In the genomic region with DNA sequence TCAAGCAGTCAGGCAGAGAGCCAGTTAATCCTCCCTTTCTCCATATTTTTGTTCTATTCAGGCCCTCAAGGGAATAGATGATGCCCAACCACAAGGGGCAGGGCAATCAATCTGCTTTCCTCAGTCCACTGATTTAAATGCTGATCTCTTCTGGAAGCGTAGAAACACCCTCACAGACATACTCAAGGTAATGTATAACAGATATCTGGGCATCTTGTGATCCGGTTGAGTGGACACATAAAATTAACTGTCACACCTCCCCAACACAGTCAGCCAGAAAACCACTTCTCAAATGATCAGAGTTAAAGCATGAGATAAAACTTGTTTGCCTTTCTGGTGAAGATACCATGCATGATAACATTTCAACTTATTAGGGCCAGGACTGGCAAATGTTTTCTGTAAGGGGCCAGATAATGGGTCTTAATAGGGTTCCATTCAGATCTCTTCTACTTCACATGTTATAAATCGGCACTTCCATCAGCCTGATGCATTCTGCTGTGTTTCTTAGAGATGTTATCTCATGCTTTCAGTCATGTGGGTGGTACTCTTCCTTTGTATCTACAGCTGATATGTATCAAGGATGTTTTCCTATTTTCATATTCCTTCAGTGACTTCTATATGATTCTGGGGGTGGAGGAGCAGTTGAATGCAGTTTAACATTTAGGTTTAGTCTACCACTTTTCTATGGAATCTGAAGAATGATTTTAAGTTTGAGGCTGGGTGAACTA, we compare ENCODE assay signal across 24 cellular contexts. TPM values are rescaled to one million over a fixed set of nuclear protein-coding genes. Genes with fewer than 3 reads are reported as not detected.
DNase-seq lines count a peak whose midpoint lies in the region; ATAC-seq and TF ChIP-seq lines count a peak whose summit lies in the region.
"Had no signal": no experiment of that assay in that cellular context is flagged by ENCODE, and none has a peak within 500 bp of the region (broad histone marks: within the 10 kb centered on the region; RNA-seq: fewer than 3 reads in every experiment).

No MANE protein-coding gene starts in this region.

- peak; percentile 58 for ATAC-seq in GM18909 (IDR thresholded peaks at IDR 0.05; ENCODE audit: poor library complexity, unreplicated experiment)
- ATAC-seq in omental fat pad (ENCODE audit: low FRiP score) = no peak
- ATAC-seq in HG02798 (IDR thresholded peaks at IDR 0.05; ENCODE audit: poor library complexity, unreplicated experiment) = no peak
- ATAC-seq: naive thymus-derived CD8-positive, alpha-beta T cell; T-helper 17 cell; WTC11 had no signal

- H3K4me3 ChIP-seq in endodermal cell (ENCODE audit: low read length) = no peak overlapping the region
- H3K4me3 ChIP-seq in osteoblast (ENCODE audit: insufficient read depth, low read length) = no peak overlapping the region

- H3K9ac ChIP-seq in endodermal cell (ENCODE audit: extremely low read depth, low read length, poor library complexity, severe bottlenecking) = no peak overlapping the region

- H3K27me3 Mint-ChIP-seq in endodermal cell (ENCODE audit: insufficient read depth) = peaks cover 2% of the 10 kb centered on the region
- H3K27me3 Mint-ChIP-seq: activated CD4-positive, alpha-beta memory T cell treated with anti-CD3 and anti-CD28 coated beads for 36 hours; central memory CD8-positive, alpha-beta T cell; memory B cell; naive thymus-derived CD8-positive, alpha-beta T cell; T-helper 17 cell had no signal

- no peaks in the 10 kb centered on the region for H3K79me2 ChIP-seq in osteoblast (ENCODE audit: insufficient read depth, low read length)

- DNase-seq in NCI-H187 treated with DMSO at 0.1 percent for 48 hours (lab: John Stamatoyannopoulos, UW) (peak; percentile 43), endodermal cell (no peak), osteoblast (ENCODE audit: insufficient read length, low spot score, missing footprints) (peak; percentile 52), omental fat pad (ENCODE audit: low spot score) (no peak), A172 (ENCODE audit: low spot score) (no peak)
- DNase-seq in activated CD8-positive, alpha-beta memory T cell treated with anti-CD3 and anti-CD28 coated beads, Interleukin-2, amount 50 U/mL, for 48 hours = no peak
- DNase-seq: activated CD4-positive, alpha-beta memory T cell treated with anti-CD3 and anti-CD28 coated beads for 36 hours; activated naive CD4-positive, alpha-beta T cell; activated T-cell treated with anti-CD3 and anti-CD28 coated beads, Interleukin-2, amount 50 U/mL, for 1 hour; COR-L47; H7; hypothalamus; naive thymus-derived CD8-positive, alpha-beta T cell; NCI-H2081 treated with DMSO at 0.1 percent for 48 hours; SHP77 treated with DMSO at 0.1 percent for 48 hours; stimulated activated CD4-positive, alpha-beta T cell treated with anti-CD3 and anti-CD28 coated beads, Interleukin-1b, Interleukin-23, amount 100 ng/mL, for 48 hours; stimulated activated naive CD4-positive, alpha-beta T cell; T-helper 17 cell had no signal

- H3K4me2 ChIP-seq in osteoblast (ENCODE audit: insufficient read depth, low read length) = no peak overlapping the region

- peaks cover 10% of the 10 kb centered on the region for H3K9me3 Mint-ChIP-seq in endodermal cell

- H3K36me3 ChIP-seq in endodermal cell (ENCODE audit: control insufficient read depth, insufficient read depth, low read length) (no peaks in the 10 kb centered on the region), osteoblast (ENCODE audit: insufficient read depth, low read length) (no peaks in the 10 kb centered on the region)

- no peaks in the 10 kb centered on the region for H3K36me3 Mint-ChIP-seq in endodermal cell (ENCODE audit: low read depth)
- H3K36me3 Mint-ChIP-seq: activated CD4-positive, alpha-beta memory T cell treated with anti-CD3 and anti-CD28 coated beads for 36 hours; memory B cell; naive thymus-derived CD8-positive, alpha-beta T cell; WTC11 had no signal

- no peaks in the 10 kb centered on the region for H4K20me1 ChIP-seq in osteoblast (ENCODE audit: insufficient read depth, low read length)

- H3K4me3 Mint-ChIP-seq in endodermal cell = no peak overlapping the region
- H3K4me3 Mint-ChIP-seq: activated CD4-positive, alpha-beta memory T cell treated with anti-CD3 and anti-CD28 coated beads for 36 hours; central memory CD8-positive, alpha-beta T cell; memory B cell; naive thymus-derived CD8-positive, alpha-beta T cell; T-helper 17 cell; WTC11 had no signal

- peaks cover 18% of the 10 kb centered on the region for H3K4me1 Mint-ChIP-seq in endodermal cell
- H3K4me1 Mint-ChIP-seq: central memory CD8-positive, alpha-beta T cell; naive thymus-derived CD8-positive, alpha-beta T cell; T-helper 17 cell had no signal

- TF ChIP-seq CTCF in endodermal cell (conservative IDR thresholded peaks at IDR 0.05) (peak; percentile 46), osteoblast (IDR thresholded peaks at IDR 0.05; ENCODE audit: extremely low read depth, low read depth, low read length) (no peak), omental fat pad (IDR thresholded peaks at IDR 0.05) (no peak)

- H3K4me1 ChIP-seq in endodermal cell (ENCODE audit: control insufficient read depth, insufficient read depth, low read length) (no peaks in the 10 kb centered on the region), osteoblast (ENCODE audit: insufficient read depth, low read length) (no peaks in the 10 kb centered on the region)

- H3K9me3 ChIP-seq in endodermal cell (ENCODE audit: control insufficient read depth, low read length) (no peaks in the 10 kb centered on the region), osteoblast (ENCODE audit: low read depth, low read length) (no peaks in the 10 kb centered on the region)

- no peak overlapping the region for H3K27ac Mint-ChIP-seq in endodermal cell
- H3K27ac Mint-ChIP-seq: activated CD4-positive, alpha-beta memory T cell treated with anti-CD3 and anti-CD28 coated beads for 36 hours; memory B cell; T-helper 17 cell; WTC11 had no signal

- H3K27me3 ChIP-seq in endodermal cell (ENCODE audit: control insufficient read depth, insufficient read depth, low read length, poor library complexity, severe bottlenecking) = no peaks in the 10 kb centered on the region
- H3K27me3 ChIP-seq in osteoblast (ENCODE audit: insufficient read depth, low read length) = no peaks in the 10 kb centered on the region

- H2AFZ ChIP-seq in osteoblast (ENCODE audit: low read length) = peak overlapping the region; percentile 35

- no peak overlapping the region for H3K27ac ChIP-seq in endodermal cell (ENCODE audit: low read depth, low read length)
- H3K27ac ChIP-seq in osteoblast (ENCODE audit: low read depth, low read length) = no peak overlapping the region

- WGBS in endodermal cell (ENCODE audit: insufficient coverage in 1 of 2, insufficient read length in 1 of 2), 2 experiments = 80% methylated on average over 3 of the region's 3 CpGs; no CpG with 5 or more reads in 1 of the 2 experiments

RNA-seq across cellular contexts. Expression of a gene that starts 58.9 kb away (rescaled TPM):
- total RNA-seq in endodermal cell (10 to 100 TPM; 12.4 to 13.7 TPM), osteoblast (17.7 and 18.6 TPM in 2 replicates), omental fat pad (10 to 100 TPM in 2 of 4 donors, 1 to 10 TPM in 2; 7.7 to 21.1 (median 13.0) TPM)
- polyA plus RNA-seq in endodermal cell (2013, experiment 1 of 2) = 11.6 TPM
- 11.3 TPM for polyA plus RNA-seq in endodermal cell (2013, experiment 2 of 2)
- 9.7 and 10.3 TPM in 2 replicates for total RNA-seq in A172 (2014; rRNA removed; shearing (Covaris generic))
- total RNA-seq: naive thymus-derived CD8-positive, alpha-beta T cell; OCI-LY7 had no signal
- polyA plus RNA-seq: naive thymus-derived CD8-positive, alpha-beta T cell had no signal

Comparison
In these comparisons a context has a peak if more than half of its experiments do, and no peak if none do; other contexts are left out.
1. DNase-seq: peak in NCI-H187 treated with DMSO at 0.1 percent for 48 hours (single experiment) and osteoblast (single experiment); none in endodermal cell (single experiment), omental fat pad (single experiment), A172 (single experiment) and activated CD8-positive, alpha-beta memory T cell treated with anti-CD3 and anti-CD28 coated beads, Interleukin-2, amount 50 U/mL, for 48 hours (single experiment).